In the genomic region with DNA sequence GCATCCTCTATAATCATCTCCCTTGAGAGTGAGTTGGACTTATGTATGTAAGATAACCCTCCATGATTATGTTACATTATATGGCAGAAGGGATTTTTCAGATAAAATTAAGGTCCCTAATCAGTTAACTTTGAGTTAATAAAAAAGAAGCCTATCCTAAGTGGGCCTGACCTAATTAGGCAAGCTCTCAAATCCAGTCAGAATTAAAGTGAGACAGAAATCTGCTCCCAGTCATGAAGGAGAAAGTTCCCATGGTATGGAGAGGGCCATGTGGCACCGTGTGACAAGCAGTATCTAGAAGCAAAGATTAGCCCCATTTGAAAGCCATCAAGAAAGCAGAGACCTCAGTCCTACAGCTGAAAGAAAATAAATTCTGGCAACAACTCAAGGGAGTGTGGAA, we compare ENCODE assay signal across 35 cellular contexts.
"Had no signal": no experiment of that assay in that cellular context is flagged by ENCODE, and none has a peak within 500 bp of the region (broad histone marks: within the 10 kb centered on the region; RNA-seq: fewer than 3 reads in every experiment).

No MANE protein-coding gene starts in this region.

- H3K9ac ChIP-seq: KMS-11 had no signal

- H3K4me2 ChIP-seq: KMS-11 had no signal

- H3K36me3 ChIP-seq: MG63 had no signal

- DNase-seq: Karpas-422, Kasumi-1, KBM-7, KG1, MG63, MM.1S, MV-4-11, NCI-H1048, NCI-H1092, NCI-H1092 treated with DMSO at 0.1 percent for 48 hours, NCI-H1105, NCI-H1105 treated with DMSO at 0.1 percent for 48 hours, NCI-H1417, NCI-H1417 treated with DMSO at 0.1 percent for 48 hours, NCI-H1436, NCI-H1436 treated with DMSO at 0.1 percent for 48 hours, NCI-H146, NCI-H1694, NCI-H1694 treated with DMSO at 0.1 percent for 48 hours, NCI-H187, NCI-H187 treated with DMSO at 0.1 percent for 48 hours, NCI-H1930, NCI-H2029, NCI-H2029 treated with DMSO at 0.1 percent for 48 hours, NCI-H2081, NCI-H2081 treated with DMSO at 0.1 percent for 48 hours, NCI-H2107, NCI-H2171, NCI-H2171 treated with DMSO at 0.1 percent for 48 hours, NCI-H2227 treated with DMSO at 0.1 percent for 48 hours, NCI-H226, NCI-H345, NCI-H446, NCI-H446 treated with DMSO at 0.1 percent for 48 hours had no signal

- H3K4me3 ChIP-seq: MG63 had no signal

- H3K27ac ChIP-seq: KMS-11 had no signal

- H3K27me3 ChIP-seq: MG63 had no signal

- H3K9me3 ChIP-seq: MG63 had no signal
